ENCODE assay signal across 18 cellular contexts in genomic region chr2:8797682-8798081, GRCh38.
"Had no signal": no experiment of that assay in that cellular context is flagged by ENCODE, and none has a peak within 500 bp of the region (broad histone marks: within the 10 kb centered on the region; RNA-seq: fewer than 3 reads in every experiment).

No MANE protein-coding gene starts in this region.

- H3K27ac ChIP-seq: epithelial cell of prostate, left lung, neural progenitor cell, thoracic aorta, upper lobe of left lung had no signal

- H3K27me3 Mint-ChIP-seq: activated naive CD8-positive, alpha-beta T cell treated with anti-CD3 and anti-CD28 coated beads, Interleukin-2, amount 10 ng/mL, durations not matched to agents 7 days and 5 days; activated T-cell treated with anti-CD3 and anti-CD28 coated beads, Interleukin-2, amount 50 U/mL, for 24 hours; naive thymus-derived CD8-positive, alpha-beta T cell had no signal

- H3K27me3 ChIP-seq: left lung, neural progenitor cell, upper lobe of left lung had no signal

- H3K4me1 Mint-ChIP-seq: neural progenitor cell had no signal

- H3K4me3 Mint-ChIP-seq: activated T-cell treated with anti-CD3 and anti-CD28 coated beads, Interleukin-2, amount 50 U/mL, for 24 hours; neural progenitor cell had no signal

- H3K4me1 ChIP-seq: left lung, neural progenitor cell had no signal

- H3K9me3 Mint-ChIP-seq: activated naive CD8-positive, alpha-beta T cell treated with anti-CD3 and anti-CD28 coated beads, Interleukin-2, amount 10 ng/mL, durations not matched to agents 7 days and 5 days; activated T-cell treated with anti-CD3 and anti-CD28 coated beads, Interleukin-2, amount 50 U/mL, for 24 hours; activated T-helper 2 cell treated with anti-CD3 and anti-CD28 coated beads, Interferon-gamma antibody, Interleukin-2, Interleukin-4, amounts not matched to agents 10 μg/mL and 5 μg/mL and 100 μg/mL, durations not matched to agents 14 hours and 24 hours and 36 hours; naive thymus-derived CD8-positive, alpha-beta T cell; neural progenitor cell; T-helper 1 cell treated with Interleukin-12 subunit alpha and Interleukin-12 subunit beta and Interleukin-4 antibody, amounts not matched to agents 30 μg/mL and 1 μg/mL, for 36 hours had no signal

- H3K4me3 ChIP-seq: left lung, lung, neural progenitor cell, thoracic aorta, upper lobe of left lung had no signal

- ATAC-seq: left lung had no signal

- DNase-seq: activated CD4-positive, alpha-beta T cell treated with anti-CD3 and anti-CD28 coated beads, Interleukin-2, amount 50 U/mL, for 1 hour; activated CD4-positive, CD25-positive, alpha-beta regulatory T cell; activated naive CD4-positive, alpha-beta T cell; activated T-cell treated with anti-CD3 and anti-CD28 coated beads, Interleukin-2, amount 50 U/mL, for 24 hours; foreskin fibroblast; retina; stimulated activated CD4-positive, alpha-beta T cell treated with anti-CD3 and anti-CD28 coated beads, Interleukin-4, amount 100 ng/mL, for 24 hours; stimulated activated naive CD4-positive, alpha-beta T cell treated with Interleukin-2 at 50 U/mL for 16 hours had no signal

- H3K9me3 ChIP-seq: left lung, thoracic aorta, upper lobe of left lung had no signal
